20 cellular contexts compared by ENCODE assay signal in genomic region chr3:127065138-127065427, GRCh38.
DNase-seq lines count a peak whose midpoint lies in the region; ATAC-seq, FAIRE-seq and TF ChIP-seq lines count a peak whose summit lies in the region.
"Had no signal": no experiment of that assay in that cellular context is flagged by ENCODE, and none has a peak within 500 bp of the region (broad histone marks: within the 10 kb centered on the region; RNA-seq: fewer than 3 reads in every experiment).

No MANE protein-coding gene starts in this region.

- no peak for TF ChIP-seq EP300 in suprapubic skin (IDR thresholded peaks at IDR 0.05)

- peak overlapping the region; percentile 64 for H3K27ac Mint-ChIP-seq in central memory CD8-positive, alpha-beta T cell (ENCODE audit: low read depth)
- H3K27ac Mint-ChIP-seq in neural progenitor cell, result peak overlapping the region; percentile 64
- H3K27ac Mint-ChIP-seq: CD14-positive monocyte; CD8-positive, alpha-beta T cell had no signal

- no peak overlapping the region for H3K4me3 Mint-ChIP-seq in central memory CD8-positive, alpha-beta T cell
- H3K4me3 Mint-ChIP-seq in neural progenitor cell, result no peak overlapping the region
- H3K4me3 Mint-ChIP-seq: CD14-positive monocyte; CD8-positive, alpha-beta T cell had no signal

- H2AFZ ChIP-seq in neural progenitor cell (replicated peaks), result no peak overlapping the region
- H2AFZ ChIP-seq: GM23248 had no signal

- H3K27me3 Mint-ChIP-seq in central memory CD8-positive, alpha-beta T cell, result peaks cover 81% of the 10 kb centered on the region
- H3K27me3 Mint-ChIP-seq in neural progenitor cell (ENCODE audit: insufficient read depth, low read depth), result peaks cover 6% of the 10 kb centered on the region

- ATAC-seq in central memory CD8-positive, alpha-beta T cell (replicated peaks; ENCODE audit: extremely low read depth, poor library complexity, severe bottlenecking), result no peak
- ATAC-seq in HG03280 (IDR thresholded peaks at IDR 0.05; ENCODE audit: unreplicated experiment), result no peak
- ATAC-seq: CD8-positive, alpha-beta T cell had no signal

- WGBS in suprapubic skin, result 66% methylated on average over 5 of the region's 5 CpGs

- no peaks in the 10 kb centered on the region for H3K4me1 Mint-ChIP-seq in central memory CD8-positive, alpha-beta T cell
- peaks cover 23% of the 10 kb centered on the region for H3K4me1 Mint-ChIP-seq in neural progenitor cell
- H3K4me1 Mint-ChIP-seq: CD14-positive monocyte had no signal

- H3K9me3 Mint-ChIP-seq in central memory CD8-positive, alpha-beta T cell, result no peaks in the 10 kb centered on the region
- no peaks in the 10 kb centered on the region for H3K9me3 Mint-ChIP-seq in neural progenitor cell
- H3K9me3 Mint-ChIP-seq: CD14-positive monocyte; CD8-positive, alpha-beta T cell had no signal

- no peak overlapping the region for H3K9ac ChIP-seq in neural progenitor cell
- H3K9ac ChIP-seq: GM23248 had no signal

- no peak for TF ChIP-seq POLR2A in suprapubic skin (IDR thresholded peaks at IDR 0.05)

- H4K20me1 ChIP-seq in neural progenitor cell (ENCODE audit: low read depth), result no peaks in the 10 kb centered on the region

- no peaks in the 10 kb centered on the region for H3K79me2 ChIP-seq in neural progenitor cell (ENCODE audit: low read depth)

- H3K27ac ChIP-seq in neural progenitor cell (no peak overlapping the region), suprapubic skin (peak overlapping the region; percentile 62), ascending aorta (no peak overlapping the region)
- H3K27ac ChIP-seq: 22Rv1, GM23248 had no signal

- H3K36me3 ChIP-seq in neural progenitor cell (no peaks in the 10 kb centered on the region), suprapubic skin (no peaks in the 10 kb centered on the region), ascending aorta (no peaks in the 10 kb centered on the region)

- H3K36me3 Mint-ChIP-seq in central memory CD8-positive, alpha-beta T cell (ENCODE audit: insufficient read depth), result no peaks in the 10 kb centered on the region
- H3K36me3 Mint-ChIP-seq in neural progenitor cell, result no peaks in the 10 kb centered on the region
- H3K36me3 Mint-ChIP-seq: CD14-positive monocyte; CD8-positive, alpha-beta T cell had no signal

- FAIRE-seq in RCC 7860 (lab: Jason Lieb, UNC), result no peak
- FAIRE-seq: D721Med, G401.6, GM12891, H54, HTR-8/SVneo had no signal

- no peak for TF ChIP-seq CTCF in neural progenitor cell (IDR thresholded peaks at IDR 0.05)
- no peak for TF ChIP-seq CTCF in suprapubic skin (IDR thresholded peaks at IDR 0.05)
- TF ChIP-seq CTCF in ascending aorta (IDR thresholded peaks at IDR 0.05), result no peak

- H3K9me3 ChIP-seq in neural progenitor cell (ENCODE audit: low read depth), result no peaks in the 10 kb centered on the region
- H3K9me3 ChIP-seq in suprapubic skin, result no peaks in the 10 kb centered on the region
- H3K9me3 ChIP-seq in ascending aorta, result no peaks in the 10 kb centered on the region

- DNase-seq in activated effector memory CD4-positive, alpha-beta T cell treated with anti-CD3 and anti-CD28 coated beads, Interleukin-2, amount 50 U/mL, for 16 hours, result peak; percentile 34
- DNase-seq in activated effector memory CD4-positive, alpha-beta T cell treated with Interleukin-2 at 50 U/mL for 16 hours, result no peak
- DNase-seq in central memory CD8-positive, alpha-beta T cell (ENCODE audit: low spot score in 2 of 2), result no peak
- DNase-seq in neural progenitor cell (ENCODE audit: low spot score) (no peak), suprapubic skin (ENCODE audit: low spot score in 2 of 2) (no peak), RCC 7860 (ENCODE audit: low spot score) (no peak), ascending aorta (ENCODE audit: low spot score in 2 of 2) (no peak)
- DNase-seq: CD8-positive, alpha-beta T cell; COR-L47; DMS153; DMS79 treated with DMSO at 0.1 percent for 48 hours had no signal

- H3K4me3 ChIP-seq in neural progenitor cell, result no peak overlapping the region
- H3K4me3 ChIP-seq in suprapubic skin, result no peak overlapping the region
- no peak overlapping the region for H3K4me3 ChIP-seq in ascending aorta
- H3K4me3 ChIP-seq: GM23248 had no signal

- H3K4me2 ChIP-seq in neural progenitor cell, result no peak overlapping the region

- H3K27me3 ChIP-seq in neural progenitor cell (no peaks in the 10 kb centered on the region), suprapubic skin (peaks cover 8% of the 10 kb centered on the region), ascending aorta (no peaks in the 10 kb centered on the region)

- H3F3A ChIP-seq in neural progenitor cell (ENCODE audit: low read depth), result peaks cover 7% of the 10 kb centered on the region

- intact Hi-C loops in ascending aorta (cut with DNase I), result no loop called here

- H3K4me1 ChIP-seq in neural progenitor cell, result peaks cover 5% of the 10 kb centered on the region
- H3K4me1 ChIP-seq in suprapubic skin, result peaks cover 26% of the 10 kb centered on the region
- H3K4me1 ChIP-seq in ascending aorta, result no peaks in the 10 kb centered on the region
